ENCODE assay signal across 1 cellular context in the genomic region with DNA sequence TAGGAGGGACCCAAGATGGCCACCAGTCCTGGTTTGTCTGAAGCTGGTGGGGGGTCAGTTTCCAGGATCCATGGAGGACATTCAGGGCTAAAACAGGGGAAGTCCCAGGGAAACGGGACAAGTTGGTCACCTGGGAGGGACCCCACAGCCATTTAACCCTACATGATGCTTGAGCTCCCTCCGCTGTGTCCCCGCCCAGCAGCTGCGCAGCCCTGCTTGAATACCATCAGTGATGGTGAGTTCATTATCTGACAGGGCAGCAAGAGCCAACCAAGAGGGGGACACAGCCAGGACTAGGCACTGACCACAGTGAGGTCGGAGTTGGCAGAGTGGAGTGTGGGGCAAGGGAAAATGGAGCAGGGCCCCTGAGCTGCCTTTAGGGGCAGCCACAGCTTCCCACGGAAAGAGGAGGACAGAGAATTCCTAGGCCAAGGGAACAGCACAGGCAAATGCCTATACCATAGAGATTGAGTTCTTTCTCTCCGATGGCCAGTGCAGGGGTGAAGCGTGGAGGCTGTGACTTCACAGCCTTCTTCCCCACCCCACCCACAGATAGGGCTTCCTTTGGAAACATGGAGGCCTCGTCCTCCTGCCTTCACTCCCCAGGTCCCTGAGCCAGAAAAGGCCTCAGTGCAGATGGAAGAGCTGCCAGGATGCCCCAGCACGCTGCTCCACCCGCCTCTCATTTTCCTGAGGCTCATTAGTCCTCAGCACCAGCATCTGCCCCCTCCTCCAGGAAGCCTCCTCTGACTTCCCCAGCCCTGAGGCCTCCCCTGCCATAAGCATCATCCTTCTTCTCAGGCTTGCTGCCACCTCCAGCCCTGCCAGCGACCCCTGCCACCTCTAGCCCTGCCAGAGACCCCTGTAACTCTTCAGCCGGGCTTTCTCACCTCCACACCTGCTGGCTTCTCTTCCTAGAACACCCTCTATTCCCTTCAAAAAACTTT.
TF ChIP-seq lines count a peak whose summit lies in the region.

No MANE protein-coding gene starts in this region.

TF ChIP-seq in HepG2, 621 proteins besides CTCF, POLR2A, EP300 and RAD21:
- TF ChIP-seq ZNF350 (CRISPR knock-in tag; IDR thresholded peaks at IDR 0.05; ENCODE audit: borderline replicate concordance, low read depth): no peak
- TF ChIP-seq ISL2 (CRISPR knock-in tag; IDR thresholded peaks at IDR 0.05): no peak
